In the genomic region with DNA sequence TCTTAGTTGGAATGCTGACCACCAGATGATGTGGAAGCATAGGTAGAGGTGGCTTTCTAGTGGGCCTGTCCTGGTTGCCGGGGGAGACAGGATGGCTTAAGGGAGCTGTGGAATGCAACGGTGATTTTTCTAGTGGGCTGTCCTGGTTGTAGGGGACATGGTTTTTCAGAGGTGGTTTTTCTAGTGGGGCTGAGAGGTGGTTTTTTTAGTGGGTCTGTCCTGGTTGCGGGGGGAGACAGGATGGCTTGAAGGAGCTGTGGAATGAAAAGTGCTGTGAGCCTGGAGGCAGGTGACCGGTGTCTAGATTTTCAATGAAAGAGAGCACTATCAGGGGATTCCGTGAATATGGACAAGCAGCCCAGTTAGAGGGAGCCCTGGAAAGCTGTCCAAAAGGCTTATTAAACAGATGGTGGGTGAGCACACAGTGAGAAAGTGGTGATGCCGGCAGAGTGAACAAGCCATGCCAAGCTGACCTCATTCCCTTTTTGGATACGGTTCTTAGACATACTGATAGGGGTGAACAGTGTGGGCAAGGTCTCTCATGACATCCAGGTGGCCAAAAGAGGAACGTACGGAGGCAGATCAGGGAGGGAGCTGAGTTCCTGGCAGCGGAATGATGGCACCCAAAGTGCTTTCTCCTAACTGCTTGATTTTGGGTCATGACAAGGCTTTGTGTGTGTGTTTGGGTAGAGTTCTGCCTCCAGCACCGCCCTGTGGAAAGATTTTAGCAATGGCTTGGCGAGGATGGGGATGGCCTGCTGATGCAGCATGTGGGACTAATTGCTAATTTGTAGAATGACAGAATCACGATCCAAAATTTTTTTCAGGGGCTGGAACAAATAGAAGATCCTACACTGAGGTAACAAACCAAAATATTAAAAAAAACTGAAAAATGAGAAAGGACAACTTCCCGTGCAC, we compare ENCODE assay signal across 1 cellular context.
TF ChIP-seq lines count a peak whose summit lies in the region.

No MANE protein-coding gene starts in this region.

TF ChIP-seq in WTC11, 78 proteins besides CTCF, POLR2A, EP300 and RAD21 (continued from another document):
- TF ChIP-seq ZBTB43 (CRISPR knock-in tag; IDR thresholded peaks at IDR 0.05), result no peak
